19 cellular contexts compared by ENCODE assay signal in the genomic region with DNA sequence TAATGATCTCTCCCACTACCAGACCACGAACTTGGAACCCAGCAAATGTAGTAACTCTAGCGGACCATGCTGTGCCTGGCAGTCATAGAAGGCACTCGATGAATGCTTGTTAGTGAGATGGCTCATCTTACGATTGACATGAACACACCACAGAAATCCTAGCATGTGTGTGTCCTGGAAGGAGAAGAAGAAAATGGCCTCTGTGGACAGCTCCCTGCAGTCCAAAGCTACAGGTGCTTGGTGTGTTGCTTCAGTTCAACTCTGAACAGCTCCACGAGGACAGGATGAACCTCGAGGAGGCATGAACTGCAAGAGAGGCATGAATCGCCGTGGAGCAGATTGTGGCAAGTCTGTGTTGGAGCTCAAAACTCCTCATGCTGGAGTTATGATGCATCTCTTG.
"Had no signal": no experiment of that assay in that cellular context is flagged by ENCODE, and none has a peak within 500 bp of the region (broad histone marks: within the 10 kb centered on the region; RNA-seq: fewer than 3 reads in every experiment).

No MANE protein-coding gene starts in this region.

- ATAC-seq: activated T-cell treated with anti-CD3 and anti-CD28 coated beads, Interleukin-2, amount 50 U/mL, for 72 hours; esophagus mucosa; natural killer cell treated with Interleukin-12 subunit alpha and Interleukin-12 subunit beta and Interleukin-15 and Interleukin-18, amount 100 ng/mL, for 72 hours had no signal

- H3K27ac Mint-ChIP-seq: activated CD4-positive, alpha-beta T cell treated with anti-CD3 and anti-CD28 coated beads, Interleukin-2, amount 10 ng/mL, durations not matched to agents 7 days and 5 days; activated naive CD8-positive, alpha-beta T cell treated with anti-CD3 and anti-CD28 coated beads for 36 hours; activated T-cell treated with anti-CD3 and anti-CD28 coated beads, Interleukin-2, amount 50 U/mL, for 72 hours; natural killer cell treated with Interleukin-12 subunit alpha and Interleukin-12 subunit beta and Interleukin-15 and Interleukin-18, amount 100 ng/mL, for 72 hours; T-helper 2 cell treated with Interferon-gamma antibody and Interleukin-4, amounts not matched to agents 5 μg/mL and 100 μg/mL, for 36 hours had no signal

- H3K4me3 ChIP-seq: coronary artery, right atrium auricular region, skin epidermis, transverse colon had no signal

- H3K36me3 Mint-ChIP-seq: activated naive CD8-positive, alpha-beta T cell treated with anti-CD3 and anti-CD28 coated beads for 36 hours; natural killer cell treated with Interleukin-12 subunit alpha and Interleukin-12 subunit beta and Interleukin-15 and Interleukin-18, amount 100 ng/mL, for 72 hours had no signal

- H3K36me3 ChIP-seq: right atrium auricular region, transverse colon had no signal

- H3K9me3 ChIP-seq: right atrium auricular region, transverse colon had no signal

- H3K27me3 ChIP-seq: right atrium auricular region, transverse colon had no signal

- H3K4me3 Mint-ChIP-seq: activated CD4-positive, alpha-beta T cell treated with anti-CD3 and anti-CD28 coated beads, Interleukin-2, amount 10 ng/mL, durations not matched to agents 7 days and 5 days; activated naive CD8-positive, alpha-beta T cell treated with anti-CD3 and anti-CD28 coated beads for 36 hours; activated T-cell treated with anti-CD3 and anti-CD28 coated beads, Interleukin-2, amount 50 U/mL, for 72 hours; natural killer cell treated with Interleukin-12 subunit alpha and Interleukin-12 subunit beta and Interleukin-15 and Interleukin-18, amount 100 ng/mL, for 72 hours; T-helper 2 cell treated with Interferon-gamma antibody and Interleukin-4, amounts not matched to agents 5 μg/mL and 100 μg/mL, for 36 hours had no signal

- H3K27ac ChIP-seq: coronary artery, right atrium auricular region, skin epidermis, transverse colon had no signal

- H3K27me3 Mint-ChIP-seq: activated CD4-positive, alpha-beta T cell treated with anti-CD3 and anti-CD28 coated beads, Interleukin-2, amount 10 ng/mL, durations not matched to agents 7 days and 5 days; activated naive CD8-positive, alpha-beta T cell treated with anti-CD3 and anti-CD28 coated beads for 36 hours had no signal

- H3K9me3 Mint-ChIP-seq: activated CD4-positive, alpha-beta T cell treated with anti-CD3 and anti-CD28 coated beads, Interleukin-2, amount 10 ng/mL, durations not matched to agents 7 days and 5 days; activated naive CD8-positive, alpha-beta T cell treated with anti-CD3 and anti-CD28 coated beads for 36 hours; T-helper 2 cell treated with Interferon-gamma antibody and Interleukin-4, amounts not matched to agents 5 μg/mL and 100 μg/mL, for 36 hours had no signal

- DNase-seq: activated CD4-positive, alpha-beta T cell treated with anti-CD3 and anti-CD28 coated beads, Interleukin-2, amount 10 ng/mL, durations not matched to agents 7 days and 5 days; activated CD8-positive, alpha-beta memory T cell treated with anti-CD3 and anti-CD28 coated beads, Interleukin-2, amount 50 U/mL, for 48 hours; activated gamma-delta T cell; activated naive CD8-positive, alpha-beta T cell treated with anti-CD3 and anti-CD28 coated beads for 36 hours; activated T-cell treated with anti-CD3 and anti-CD28 coated beads, Interleukin-2, amount 50 U/mL, for 72 hours; anterior cingulate cortex; caudate nucleus; kidney glomerular epithelial cell; mesendoderm; posterior cingulate gyrus; stimulated activated CD4-positive, alpha-beta T cell treated with anti-CD3 and anti-CD28 coated beads, Interleukin-4, amount 100 ng/mL, for 24 hours; stimulated activated naive CD4-positive, alpha-beta T cell; transverse colon had no signal
